9 cellular contexts compared by ENCODE assay signal in genomic region chr15:64070965-64071851, GRCh38. TPM values are rescaled to one million over a fixed set of nuclear protein-coding genes. Genes with fewer than 3 reads are reported as not detected.
DNase-seq lines count a peak whose midpoint lies in the region; ATAC-seq and TF ChIP-seq lines count a peak whose summit lies in the region.
"Had no signal": no experiment of that assay in that cellular context is flagged by ENCODE, and none has a peak within 500 bp of the region (broad histone marks: within the 10 kb centered on the region; RNA-seq: fewer than 3 reads in every experiment).

No MANE protein-coding gene starts in this region.

- peak; percentile 46 for DNase-seq in AG09309 (ENCODE audit: low read depth)
- peak; percentile 31 for DNase-seq in NCI-H446 treated with DMSO at 0.1 percent for 48 hours (lab: John Stamatoyannopoulos, UW)
- DNase-seq in fibroblast of lung (ENCODE audit: low read depth in 2 of 2), result peak; percentile 84 to 91
- peak; percentile 17 for DNase-seq in occipital lobe (lab: John Stamatoyannopoulos, UW)
- no peak for DNase-seq in NCI-H2107 treated with DMSO at 0.1 percent for 48 hours (lab: John Stamatoyannopoulos, UW; ENCODE audit: unreplicated experiment)
- DNase-seq in activated T-cell treated with anti-CD3 and anti-CD28 coated beads, Interleukin-2, amount 50 U/mL, for 1 hour, result no peak
- DNase-seq: activated CD8-positive, alpha-beta memory T cell treated with anti-CD3 and anti-CD28 coated beads, Interleukin-2, amount 50 U/mL, for 48 hours had no signal

- H3K79me2 ChIP-seq in fibroblast of lung (ENCODE audit: control insufficient read depth, insufficient read depth, low read length), result no peaks in the 10 kb centered on the region

- H3K27me3 ChIP-seq in fibroblast of lung (ENCODE audit: control insufficient read depth, insufficient read depth, low read length), result no peaks in the 10 kb centered on the region

- H3K4me2 ChIP-seq in fibroblast of lung (ENCODE audit: extremely low read depth, insufficient read depth, low read length), result peak overlapping the region; percentile 40

- no peak for TF ChIP-seq CTCF in AG09309 (IDR thresholded peaks at IDR 0.05; ENCODE audit: control insufficient read depth, insufficient read depth, low read depth, low read length, missing control alignments)
- no peak for TF ChIP-seq CTCF in fibroblast of lung (conservative IDR thresholded peaks at IDR 0.05 in 1 of 2, IDR thresholded peaks at IDR 0.05 in 1 of 2; ENCODE audit: low read depth in 1 of 2, low read length in 2 of 2)

- no peaks in the 10 kb centered on the region for H3K9me3 ChIP-seq in fibroblast of lung (ENCODE audit: control insufficient read depth, insufficient read depth, low read depth, low read length)

- H3K4me3 ChIP-seq in AG09309 (ENCODE audit: control insufficient read depth, low read depth, low read length) (no peak overlapping the region), fibroblast of lung (replicated peaks in 1 of 4; ENCODE audit: control extremely low read depth in 1 of 4, insufficient read depth in 1 of 4, low read depth in 3 of 4, low read length in 4 of 4) (no peak overlapping the region)

- H3K27ac ChIP-seq in fibroblast of lung (ENCODE audit: insufficient read depth, low read length), result peak overlapping the region; percentile 43

- no peaks in the 10 kb centered on the region for H4K20me1 ChIP-seq in fibroblast of lung (ENCODE audit: control insufficient read depth, extremely low read depth, insufficient read depth, low read length)

- peaks cover 2% of the 10 kb centered on the region for H3K36me3 ChIP-seq in fibroblast of lung (ENCODE audit: control insufficient read depth, insufficient read depth, low read length)

- no peak for ATAC-seq in HG03039 (IDR thresholded peaks at IDR 0.05; ENCODE audit: unreplicated experiment)
- ATAC-seq in HG03159 (IDR thresholded peaks at IDR 0.05; ENCODE audit: unreplicated experiment), result no peak

- H3K9ac ChIP-seq in fibroblast of lung (ENCODE audit: insufficient read depth, low read length), result no peak overlapping the region

- H2AFZ ChIP-seq in fibroblast of lung (ENCODE audit: low read length), result no peak overlapping the region

- H3K4me1 ChIP-seq in fibroblast of lung (ENCODE audit: control insufficient read depth, extremely low read depth, insufficient read depth, low read length), result peaks cover 17% of the 10 kb centered on the region

RNA-seq across cellular contexts. Expression of gene CIAO2A, which starts 22.4 kb away (rescaled TPM):
- total RNA-seq in fibroblast of lung, result 59.1 and 94.5 TPM in 2 replicates
- 48.7 and 54.0 TPM in 2 replicates for polyA plus RNA-seq in fibroblast of lung
- polyA plus RNA-seq in fibroblast of lung (2012), result 38.1 and 45.4 TPM in 2 replicates
- 4.0 and 4.8 TPM in 2 replicates for polyA minus RNA-seq in fibroblast of lung (ENCODE audit: low replicate concordance)
- 36.3 TPM for total RNA-seq in occipital lobe

RNA-seq across cellular contexts. Expression of gene SNX1, which starts 24.6 kb away (rescaled TPM):
- total RNA-seq in fibroblast of lung (39.3 and 42.9 TPM in 2 replicates), occipital lobe (37.6 TPM)
- 95.7 and 96.7 TPM in 2 replicates for polyA plus RNA-seq in fibroblast of lung
- polyA plus RNA-seq in fibroblast of lung (2012), result 71.4 and 73.6 TPM in 2 replicates
- polyA minus RNA-seq in fibroblast of lung (ENCODE audit: low replicate concordance), result 69.8 and 87.3 TPM in 2 replicates

RNA-seq across cellular contexts. Expression of gene DAPK2, which starts 24.9 kb away (rescaled TPM):
- 8.0 and 14.4 TPM in 2 replicates for total RNA-seq in fibroblast of lung
- 3.6 and 21.4 TPM in 2 replicates for polyA plus RNA-seq in fibroblast of lung
- 4.1 and 19.2 TPM in 2 replicates for polyA plus RNA-seq in fibroblast of lung (2012)
- polyA minus RNA-seq in fibroblast of lung (ENCODE audit: low replicate concordance), result 7.2 and 22.5 TPM in 2 replicates
- total RNA-seq in occipital lobe, result 5.0 TPM

Comparison
In these comparisons a context has a peak if more than half of its experiments do, and no peak if none do; other contexts are left out.
1. DNase-seq: peak in AG09309 (single experiment), NCI-H446 treated with DMSO at 0.1 percent for 48 hours (single experiment), fibroblast of lung (2 of 2) and occipital lobe (single experiment); none in NCI-H2107 treated with DMSO at 0.1 percent for 48 hours (single experiment) and activated T-cell treated with anti-CD3 and anti-CD28 coated beads, Interleukin-2, amount 50 U/mL, for 1 hour (single experiment).